1 cellular context compared by ENCODE assay signal in genomic region chr1:50214764-50215163, GRCh38.
A peak's percentile ranks its signal among the peaks of the same experiment; 100 is the strongest.
TF ChIP-seq lines count a peak whose summit lies in the region.

No MANE protein-coding gene starts in this region.

TF ChIP-seq in HepG2, 621 proteins besides CTCF, POLR2A, EP300 and RAD21 (continued from another document):
- peak; percentile 64 for TF ChIP-seq PAXIP1 (CRISPR knock-in tag; conservative IDR thresholded peaks at IDR 0.05)
- no peak for TF ChIP-seq ZNF557 (CRISPR knock-in tag; IDR thresholded peaks at IDR 0.05)
- no peak for TF ChIP-seq TRAFD1 (CRISPR knock-in tag; IDR thresholded peaks at IDR 0.05; ENCODE audit: borderline replicate concordance)
- TF ChIP-seq ZNF317 (CRISPR knock-in tag; IDR thresholded peaks at IDR 0.05), result no peak
- 0 out of 2 replicates have a peak, but pooled peaks have one; percentile 24 for TF ChIP-seq MAX (IDR thresholded peaks at IDR 0.05)
- peak; percentile 61; the same call in 1 of the 2 replicates for TF ChIP-seq ZNF670 (CRISPR knock-in tag; IDR thresholded peaks at IDR 0.05; ENCODE audit: borderline replicate concordance)
- peak; percentile 36; the same call in 1 of the 2 replicates for TF ChIP-seq CHD2 (IDR thresholded peaks at IDR 0.05; ENCODE audit: low read depth, low read length)
- 0 out of 4 replicates have a peak, but pooled peaks of 1 of the 2 experiments have one; percentile 20 for TF ChIP-seq KLF16 (CRISPR knock-in tag; IDR thresholded peaks at IDR 0.05)
- no peak for TF ChIP-seq PRPF4 (IDR thresholded peaks at IDR 0.05; ENCODE audit: low read depth, low read length, poor library complexity, severe bottlenecking)
- no peak for TF ChIP-seq RFX3 (CRISPR knock-in tag; IDR thresholded peaks at IDR 0.05)
- TF ChIP-seq SALL1 (CRISPR knock-in tag; IDR thresholded peaks at IDR 0.05), result peak; percentile 75
- no peak for TF ChIP-seq BATF2 (CRISPR knock-in tag; IDR thresholded peaks at IDR 0.05)
- TF ChIP-seq ZNF280B (CRISPR knock-in tag; IDR thresholded peaks at IDR 0.05; ENCODE audit: borderline replicate concordance), result 0 out of 2 replicates have a peak, but pooled peaks have one; percentile 28
- TF ChIP-seq ZMYM4 (CRISPR knock-in tag; IDR thresholded peaks at IDR 0.05), result peak; percentile 30; the same call in 1 of the 2 replicates
- TF ChIP-seq BRD4 (CRISPR knock-in tag; IDR thresholded peaks at IDR 0.05), result no peak
- peak; percentile 34; the same call in 1 of the 2 replicates for TF ChIP-seq ZGPAT (CRISPR knock-in tag; IDR thresholded peaks at IDR 0.05)
- TF ChIP-seq CREB1 (IDR thresholded peaks at IDR 0.05), result no peak
- TF ChIP-seq CREB1 (CRISPR knock-in tag; IDR thresholded peaks at IDR 0.05), result peak; percentile 35; the same call in 1 of the 2 replicates
- TF ChIP-seq ZFP36L2 (CRISPR knock-in tag; IDR thresholded peaks at IDR 0.05), result no peak
- TF ChIP-seq GATAD2A (CRISPR knock-in tag; IDR thresholded peaks at IDR 0.05), result peak; percentile 37; the same call in 1 of the 2 replicates
- TF ChIP-seq GABPB1 (CRISPR knock-in tag; IDR thresholded peaks at IDR 0.05), result peak; percentile 85
- peak; percentile 88 for TF ChIP-seq ZNF281 (CRISPR knock-in tag; IDR thresholded peaks at IDR 0.05; ENCODE audit: borderline replicate concordance)
- TF ChIP-seq FOXO4 (CRISPR knock-in tag; conservative IDR thresholded peaks at IDR 0.05), result no peak
- TF ChIP-seq HOXA9 (CRISPR knock-in tag; IDR thresholded peaks at IDR 0.05; ENCODE audit: borderline replicate concordance), result no peak
- TF ChIP-seq CREBL2 (CRISPR knock-in tag; IDR thresholded peaks at IDR 0.05; ENCODE audit: borderline replicate concordance), result no peak
- TF ChIP-seq POGZ (CRISPR knock-in tag; IDR thresholded peaks at IDR 0.05), result peak; percentile 45
- TF ChIP-seq LCORL (IDR thresholded peaks at IDR 0.05), result no peak
- TF ChIP-seq LCORL (CRISPR knock-in tag; IDR thresholded peaks at IDR 0.05), result peak; percentile 66; the same call in 1 of the 2 replicates
- no peak for TF ChIP-seq ZNF616 (CRISPR knock-in tag; IDR thresholded peaks at IDR 0.05; ENCODE audit: low read depth)
- no peak for TF ChIP-seq SOX6 (IDR thresholded peaks at IDR 0.05)
- TF ChIP-seq SOX6 (CRISPR knock-in tag; IDR thresholded peaks at IDR 0.05), result peak; percentile 37; the same call in 1 of the 2 replicates
- no peak for TF ChIP-seq POLR2AphosphoS2 (IDR thresholded peaks at IDR 0.05; ENCODE audit: low read depth, low read length)
- 0 out of 2 replicates have a peak, but pooled peaks have one; percentile 28 for TF ChIP-seq FOSL2 (CRISPR knock-in tag; IDR thresholded peaks at IDR 0.05)
- TF ChIP-seq AHDC1 (CRISPR knock-in tag; IDR thresholded peaks at IDR 0.05; ENCODE audit: borderline replicate concordance), result 0 out of 2 replicates have a peak, but pooled peaks have one; percentile 37
